In the genomic region with DNA sequence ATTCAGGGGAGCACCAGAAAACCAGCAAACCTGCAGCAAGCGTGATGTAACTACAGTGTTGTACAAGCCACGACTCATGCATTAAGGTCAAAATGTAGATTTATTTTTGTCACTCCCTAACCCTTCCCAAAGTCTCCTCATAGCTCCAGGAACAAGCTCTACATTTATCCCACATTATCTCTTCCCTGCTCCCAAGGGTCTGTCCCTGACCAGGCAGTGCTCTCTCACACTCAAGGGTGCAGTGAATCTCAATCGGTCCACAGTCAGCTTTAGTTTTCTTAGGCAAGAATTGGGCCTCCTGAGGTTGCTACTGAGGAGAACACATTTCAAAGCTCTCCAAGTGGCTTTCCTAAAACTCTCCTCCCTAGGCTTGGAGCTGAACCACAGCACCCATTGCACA, we compare ENCODE assay signal across 18 cellular contexts.
A peak's percentile ranks its signal among the peaks of the same experiment; 100 is the strongest.
DNase-seq lines count a peak whose midpoint lies in the region; ATAC-seq and TF ChIP-seq lines count a peak whose summit lies in the region.
"Had no signal": no experiment of that assay in that cellular context is flagged by ENCODE, and none has a peak within 500 bp of the region (broad histone marks: within the 10 kb centered on the region; RNA-seq: fewer than 3 reads in every experiment).

No MANE protein-coding gene starts in this region.

- ATAC-seq in Right ventricle myocardium inferior (peak; percentile 90), sciatic nerve (peak; percentile 15), aorta (ENCODE audit: low FRiP score) (peak; percentile 62), psoas muscle (no peak)
- ATAC-seq: A549 had no signal

- H3K9me2 ChIP-seq in hepatocyte (replicated peaks; ENCODE audit: insufficient read depth): no peaks in the 10 kb centered on the region

- no peak overlapping the region for H3K4me2 ChIP-seq in hepatocyte
- H3K4me2 ChIP-seq: A549 had no signal

- DNase-seq in Right ventricle myocardium inferior (ENCODE audit: missing footprints) (no peak), cardiac septum (ENCODE audit: low spot score) (no peak), left ventricle myocardium inferior (no peak), sciatic nerve (ENCODE audit: low spot score) (no peak), aorta (no peak), COLO829 (ENCODE audit: low spot score) (no peak), psoas muscle (no peak), hepatocyte (ENCODE audit: low spot score) (no peak)
- DNase-seq: AML-193; CD4-positive, alpha-beta T cell; DMS153; DMS79; GDM1; H9 had no signal

- H3K79me2 ChIP-seq in hepatocyte: no peaks in the 10 kb centered on the region

- no peaks in the 10 kb centered on the region for H4K20me1 ChIP-seq in hepatocyte (ENCODE audit: insufficient read depth, poor library complexity, severe bottlenecking)

- H3K27ac ChIP-seq in left ventricle myocardium inferior (replicated peaks): peak overlapping the region; percentile 79
- no peak overlapping the region for H3K27ac ChIP-seq in aorta (ENCODE audit: low read depth in 1 of 2, low read length in 2 of 2)
- H3K27ac ChIP-seq in psoas muscle: no peak overlapping the region
- no peak overlapping the region for H3K27ac ChIP-seq in hepatocyte
- H3K27ac ChIP-seq: 22Rv1, A549, C4-2B, HL-60 had no signal

- H2AFZ ChIP-seq in hepatocyte: no peak overlapping the region

- H3K4me1 ChIP-seq in left ventricle myocardium inferior (peaks cover 87% of the 10 kb centered on the region), aorta (ENCODE audit: control insufficient read depth in 1 of 2, insufficient read depth in 2 of 2, low read length in 2 of 2) (peaks cover 0 to 3% of the 10 kb centered on the region in 2 donors), psoas muscle (peaks cover 16% of the 10 kb centered on the region), hepatocyte (ENCODE audit: insufficient read depth) (no peaks in the 10 kb centered on the region)
- H3K4me1 ChIP-seq: A549 had no signal

- H3K27me3 ChIP-seq in left ventricle myocardium inferior (ENCODE audit: low read depth) (no peaks in the 10 kb centered on the region), aorta (ENCODE audit: control insufficient read depth in 1 of 2, insufficient read depth in 2 of 2, low read length in 1 of 2) (no peaks in the 10 kb centered on the region), psoas muscle (ENCODE audit: insufficient read depth in 3 of 3, low read length in 2 of 3) (no peaks in the 10 kb centered on the region), hepatocyte (no peaks in the 10 kb centered on the region)

- H3K4me3 ChIP-seq in left ventricle myocardium inferior (no peak overlapping the region), aorta (ENCODE audit: low read length in 2 of 2) (no peak overlapping the region), psoas muscle (no peak overlapping the region), hepatocyte (no peak overlapping the region)
- H3K4me3 ChIP-seq: A549 had no signal

- WGBS in aorta, 2 donors: 19 to 21% methylated on average over 3 of the region's 3 CpGs
- WGBS in psoas muscle, 3 donors: 63 to 80% (median 72%) methylated on average over 3 of the region's 3 CpGs
- 95% methylated on average over 3 of the region's 3 CpGs for WGBS in hepatocyte (ENCODE audit: low lambda C conversion rate, missing lambda C conversion rate)

- intact Hi-C loops in Right ventricle myocardium inferior (cut with DNase I): no loop called here
- intact Hi-C loops in cardiac septum (cut with DNase I): loop anchor here (5.0 kb wide), 1 partner anchor 60 kb away; no protein-coding TSS in a partner anchor
- intact Hi-C loops in left ventricle myocardium inferior (cut with micrococcal nuclease): no loop called here
- intact Hi-C loops in sciatic nerve (cut with DNase I): no loop called here
- intact Hi-C loops in aorta (cut with DNase I): no loop called here
- intact Hi-C loops in psoas muscle (cut with DNase I): loop anchor here in 1 of 2 donors (10.0 kb wide), 1 partner anchor 113 kb away; no protein-coding TSS in a partner anchor

- no peak for TF ChIP-seq CTCF in left ventricle myocardium inferior (IDR thresholded peaks at IDR 0.05; ENCODE audit: borderline replicate concordance)
- TF ChIP-seq CTCF in psoas muscle (IDR thresholded peaks at IDR 0.05): no peak
- no peak for TF ChIP-seq CTCF in hepatocyte (IDR thresholded peaks at IDR 0.05; ENCODE audit: poor library complexity)

- H3K9me3 ChIP-seq in left ventricle myocardium inferior (replicated peaks) (no peaks in the 10 kb centered on the region), aorta (ENCODE audit: control insufficient read depth, low read length) (no peaks in the 10 kb centered on the region), psoas muscle (no peaks in the 10 kb centered on the region), hepatocyte (ENCODE audit: low read depth) (no peaks in the 10 kb centered on the region)
- H3K9me3 ChIP-seq: A549 had no signal

- H3K36me3 ChIP-seq in left ventricle myocardium inferior: no peaks in the 10 kb centered on the region
- H3K36me3 ChIP-seq in aorta (ENCODE audit: control insufficient read depth in 1 of 2, insufficient read depth in 2 of 2, low read length in 1 of 2): no peaks in the 10 kb centered on the region
- H3K36me3 ChIP-seq in psoas muscle (ENCODE audit: insufficient read depth in 1 of 2, low read depth in 1 of 2): no peaks in the 10 kb centered on the region
- no peaks in the 10 kb centered on the region for H3K36me3 ChIP-seq in hepatocyte (replicated peaks; ENCODE audit: insufficient read depth, low read depth)

Comparison
In these comparisons a context has a peak if more than half of its experiments do, and no peak if none do; other contexts are left out.
1. ATAC-seq: peak in Right ventricle myocardium inferior (single experiment), sciatic nerve (single experiment) and aorta (single experiment); none in psoas muscle (0 of 4).